In the genomic region with DNA sequence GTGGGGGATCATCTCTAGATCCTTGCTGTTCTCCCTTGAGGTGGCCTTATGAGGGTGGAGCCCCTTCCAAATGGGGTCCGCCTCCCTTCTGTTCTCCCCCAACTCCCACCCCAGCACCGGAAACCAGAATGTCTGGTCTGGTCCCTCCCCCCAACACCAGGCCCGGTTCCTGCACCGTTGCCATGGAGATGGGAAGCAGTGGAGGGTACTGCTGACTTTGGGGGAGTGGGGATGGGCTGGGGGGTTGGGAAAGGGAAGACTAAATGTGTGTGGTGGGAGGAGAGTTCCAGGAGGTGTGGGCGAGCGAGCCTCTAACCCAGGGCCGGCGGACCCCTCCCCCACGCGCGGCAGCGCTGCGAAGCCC, we compare ENCODE assay signal across 15 cellular contexts. TPM values are rescaled to one million over a fixed set of nuclear protein-coding genes. Genes with fewer than 3 reads are reported as not detected.
DNase-seq lines count a peak whose midpoint lies in the region; ATAC-seq and TF ChIP-seq lines count a peak whose summit lies in the region.
"Had no signal": no experiment of that assay in that cellular context is flagged by ENCODE, and none has a peak within 500 bp of the region (broad histone marks: within the 10 kb centered on the region; RNA-seq: fewer than 3 reads in every experiment).

No MANE protein-coding gene starts in this region.

- H3K4me2 ChIP-seq in mammary epithelial cell (ENCODE audit: insufficient read depth, low read depth, low read length): no peak overlapping the region

- in situ Hi-C loops in mammary epithelial cell (cut with MboI; ENCODE audit: low sequenced_read_pairs in 2 of 2): no loop called here

- H3K79me2 ChIP-seq in mammary epithelial cell (ENCODE audit: insufficient read depth, low read length): no peaks in the 10 kb centered on the region

- ATAC-seq in T-helper 17 cell: no peak
- ATAC-seq in HG02884 (IDR thresholded peaks at IDR 0.05; ENCODE audit: unreplicated experiment): no peak

- dilution Hi-C loops in mammary epithelial cell (cut with HindIII; ENCODE audit: low sequenced_read_pairs): no loop called here

- BruUV-seq in mammary epithelial cell (replicated peaks; lab: Mats Ljungman, UMichigan): no TSS peak

- DNase-seq in breast epithelium (ENCODE audit: low spot score in 2 of 2): no peak
- no peak for DNase-seq in mammary epithelial cell
- DNase-seq in T-helper 17 cell: no peak
- DNase-seq in testis: no peak
- DNase-seq in T-helper 2 cell treated with Interferon-gamma antibody and Interleukin-4, amounts not matched to agents 5 μg/mL and 100 μg/mL, for 36 hours (ENCODE audit: low spot score): no peak
- DNase-seq in midbrain (lab: John Stamatoyannopoulos, UW): no peak
- DNase-seq: activated CD4-positive, alpha-beta memory T cell treated with anti-CD3 and anti-CD28 coated beads, Interleukin-2, amount 10 ng/mL, durations not matched to agents 7 days and 5 days; activated gamma-delta T cell treated with Interleukin-2 at 50 U/mL for 16 hours; esophagus squamous epithelium; NCI-H2171 treated with DMSO at 0.1 percent for 48 hours had no signal

- H4K20me1 ChIP-seq in mammary epithelial cell (ENCODE audit: insufficient read depth, low read length): no peaks in the 10 kb centered on the region

- no peak overlapping the region for H3K27ac ChIP-seq in breast epithelium
- no peak overlapping the region for H3K27ac ChIP-seq in mammary epithelial cell (ENCODE audit: insufficient read depth, low read depth, low read length)
- no peak overlapping the region for H3K27ac ChIP-seq in testis
- H3K27ac ChIP-seq: esophagus squamous epithelium had no signal

- no peak for TF ChIP-seq CTCF in breast epithelium (IDR thresholded peaks at IDR 0.05)
- no peak for TF ChIP-seq CTCF in mammary epithelial cell (conservative IDR thresholded peaks at IDR 0.05 in 1 of 2, IDR thresholded peaks at IDR 0.05 in 1 of 2; ENCODE audit: extremely low read depth in 1 of 2, insufficient read depth in 1 of 2, low read depth in 1 of 2, low read length in 2 of 2)
- TF ChIP-seq CTCF in testis (IDR thresholded peaks at IDR 0.05): no peak

- CTCF ChIA-PET in mammary epithelial cell (lab: Charles Lee; ENCODE audit: low non-redundant PET): no interaction called here

- TF ChIP-seq POLR2A in breast epithelium (IDR thresholded peaks at IDR 0.05) (no peak), testis (IDR thresholded peaks at IDR 0.05) (no peak)

- H3K27me3 ChIP-seq in breast epithelium (peaks cover 7 to 25% of the 10 kb centered on the region in 2 donors), mammary epithelial cell (ENCODE audit: insufficient read depth, low read length) (no peaks in the 10 kb centered on the region), testis (no peaks in the 10 kb centered on the region)

- peaks cover 6% of the 10 kb centered on the region for H3K4me1 Mint-ChIP-seq in T-helper 17 cell
- peaks cover 6% of the 10 kb centered on the region for H3K4me1 Mint-ChIP-seq in T-helper 2 cell treated with Interferon-gamma antibody and Interleukin-4, amounts not matched to agents 5 μg/mL and 100 μg/mL, for 36 hours (ENCODE audit: low read depth)

- 17% methylated on average over 2 of the region's 13 CpGs for WGBS in mammary epithelial cell (ENCODE audit: low coverage, missing lambda C conversion rate)
- 11 to 18% methylated on average over 8 to 13 of the region's 13 CpGs for WGBS in testis, 2 donors

- peaks cover 6% of the 10 kb centered on the region for H3K36me3 Mint-ChIP-seq in T-helper 17 cell (ENCODE audit: low read depth)
- no peaks in the 10 kb centered on the region for H3K36me3 Mint-ChIP-seq in T-helper 2 cell treated with Interferon-gamma antibody and Interleukin-4, amounts not matched to agents 5 μg/mL and 100 μg/mL, for 36 hours (ENCODE audit: low read depth)

- no peak overlapping the region for H3K27ac Mint-ChIP-seq in T-helper 17 cell
- no peak overlapping the region for H3K27ac Mint-ChIP-seq in T-helper 2 cell treated with Interferon-gamma antibody and Interleukin-4, amounts not matched to agents 5 μg/mL and 100 μg/mL, for 36 hours
- H3K27ac Mint-ChIP-seq: activated CD4-positive, alpha-beta memory T cell treated with anti-CD3 and anti-CD28 coated beads, Interleukin-2, amount 10 ng/mL, durations not matched to agents 7 days and 5 days had no signal

- peaks cover 74% of the 10 kb centered on the region for H3K27me3 Mint-ChIP-seq in T-helper 17 cell
- H3K27me3 Mint-ChIP-seq in T-helper 2 cell treated with Interferon-gamma antibody and Interleukin-4, amounts not matched to agents 5 μg/mL and 100 μg/mL, for 36 hours (ENCODE audit: low read depth): peaks cover 68% of the 10 kb centered on the region

- no peaks in the 10 kb centered on the region for H3K9me3 Mint-ChIP-seq in T-helper 2 cell treated with Interferon-gamma antibody and Interleukin-4, amounts not matched to agents 5 μg/mL and 100 μg/mL, for 36 hours
- H3K9me3 Mint-ChIP-seq: activated CD4-positive, alpha-beta memory T cell treated with anti-CD3 and anti-CD28 coated beads, Interleukin-2, amount 10 ng/mL, durations not matched to agents 7 days and 5 days had no signal

- no peak overlapping the region for H2AFZ ChIP-seq in mammary epithelial cell (ENCODE audit: low read depth, low read length)

- H3K9me3 ChIP-seq in breast epithelium: no peaks in the 10 kb centered on the region
- no peaks in the 10 kb centered on the region for H3K9me3 ChIP-seq in mammary epithelial cell (replicated peaks; ENCODE audit: insufficient read depth, low read length)
- no peaks in the 10 kb centered on the region for H3K9me3 ChIP-seq in T-helper 17 cell (ENCODE audit: control insufficient read depth, low read length, poor library complexity, severe bottlenecking)
- peaks cover 1% of the 10 kb centered on the region for H3K9me3 ChIP-seq in iPS-18c (ENCODE audit: control insufficient read depth, insufficient read depth, low read length)
- no peaks in the 10 kb centered on the region for H3K9me3 ChIP-seq in testis
- H3K9me3 ChIP-seq: esophagus squamous epithelium had no signal

- H3K4me1 ChIP-seq in breast epithelium (peaks cover 0 to 8% of the 10 kb centered on the region in 2 donors), mammary epithelial cell (ENCODE audit: insufficient read depth, low read length) (no peaks in the 10 kb centered on the region), testis (peaks cover 11% of the 10 kb centered on the region)

- H3K4me3 Mint-ChIP-seq in T-helper 17 cell: peak overlapping the region; percentile 74
- no peak overlapping the region for H3K4me3 Mint-ChIP-seq in T-helper 2 cell treated with Interferon-gamma antibody and Interleukin-4, amounts not matched to agents 5 μg/mL and 100 μg/mL, for 36 hours
- H3K4me3 Mint-ChIP-seq: activated CD4-positive, alpha-beta memory T cell treated with anti-CD3 and anti-CD28 coated beads, Interleukin-2, amount 10 ng/mL, durations not matched to agents 7 days and 5 days had no signal

- no peak overlapping the region for H3K9ac ChIP-seq in mammary epithelial cell (ENCODE audit: insufficient read depth, low read length)

- no peaks in the 10 kb centered on the region for H3K36me3 ChIP-seq in breast epithelium
- H3K36me3 ChIP-seq in mammary epithelial cell (ENCODE audit: insufficient read depth, low read length): no peaks in the 10 kb centered on the region
- H3K36me3 ChIP-seq in testis (ENCODE audit: low read depth, missing control alignments): no peaks in the 10 kb centered on the region
- H3K36me3 ChIP-seq: esophagus squamous epithelium had no signal

- intact Hi-C loops in breast epithelium (cut with DNase I; ENCODE audit: low total_unique reads) (no loop called here), mammary epithelial cell (cut with micrococcal nuclease) (no loop called here), testis (cut with DNase I; ENCODE audit: low total_unique reads) (no loop called here)

- H3K4me3 ChIP-seq in breast epithelium: peak overlapping the region in 2 of 3 donors; percentile 54 to 78
- H3K4me3 ChIP-seq in mammary epithelial cell (replicated peaks in 1 of 3; ENCODE audit: insufficient read depth in 1 of 3, low read depth in 2 of 3, low read length in 3 of 3): no peak overlapping the region
- H3K4me3 ChIP-seq in iPS-18c (ENCODE audit: insufficient read depth, low read depth, low read length): peak overlapping the region; percentile 52
- H3K4me3 ChIP-seq in testis: peak overlapping the region; percentile 19 to 51

RNA-seq across cellular contexts. Expression of a gene that starts 1.7 kb away (rescaled TPM):
- under 1 TPM in 2 of 3 donors, not detected in 1; 0.59 to 0.98 TPM for total RNA-seq in breast epithelium
- total RNA-seq in mammary epithelial cell: under 1 TPM; under 0.01 to 0.14 TPM
- 0.06 TPM for polyA plus RNA-seq in mammary epithelial cell
- not detected for polyA minus RNA-seq in mammary epithelial cell
- not detected for total RNA-seq in T-helper 17 cell
- 1 to 10 TPM; 4.5 to 5.4 TPM for total RNA-seq in testis
- 4.1 TPM for polyA plus RNA-seq in testis (ENCODE audit: insufficient read depth, low read depth, low replicate concordance)
- total RNA-seq: activated CD4-positive, alpha-beta memory T cell treated with anti-CD3 and anti-CD28 coated beads, Interleukin-2, amount 10 ng/mL, durations not matched to agents 7 days and 5 days; T-helper 2 cell treated with Interferon-gamma antibody and Interleukin-4, amounts not matched to agents 100 ng/mL and 5 ng/mL, for 36 hours had no signal

RNA-seq across cellular contexts. Expression of a gene that starts 5.3 kb away (rescaled TPM):
- total RNA-seq in breast epithelium (10 to 100 TPM; 16.4 to 24.3 (median 20.6) TPM), mammary epithelial cell (1 to 10 TPM in 1 of 2 donors, under 1 TPM in 1; 0.50 to 3.0 TPM), T-helper 17 cell (under 1 TPM in 1 of 2 donors, not detected in 1; 0.39 TPM), testis (10 to 100 TPM; 14.3 to 20.6 TPM)
- polyA plus RNA-seq in mammary epithelial cell (3.3 TPM), testis (ENCODE audit: insufficient read depth, low read depth, low replicate concordance) (16.9 TPM)
- polyA minus RNA-seq in mammary epithelial cell: not detected

RNA-seq across cellular contexts. Expression of a gene that starts 52.4 kb away (rescaled TPM):
- total RNA-seq in breast epithelium (not detected), mammary epithelial cell (not detected), T-helper 17 cell (not detected), testis (not detected)
- polyA plus RNA-seq in mammary epithelial cell (not detected), testis (ENCODE audit: insufficient read depth, low read depth, low replicate concordance) (not detected)
- not detected for polyA minus RNA-seq in mammary epithelial cell
- total RNA-seq: activated CD4-positive, alpha-beta memory T cell treated with anti-CD3 and anti-CD28 coated beads, Interleukin-2, amount 10 ng/mL, durations not matched to agents 7 days and 5 days; cerebellum; esophagus squamous epithelium; T-helper 2 cell treated with Interferon-gamma antibody and Interleukin-4, amounts not matched to agents 100 ng/mL and 5 ng/mL, for 36 hours; ureter had no signal

Comparison
In these comparisons a context has a peak if more than half of its experiments do, and no peak if none do; other contexts are left out.
1. H3K4me3 ChIP-seq: peak in breast epithelium (2 of 3), iPS-18c (single experiment) and testis (2 of 2); none in mammary epithelial cell (0 of 3).